1 cellular context compared by ENCODE assay signal in the genomic region with DNA sequence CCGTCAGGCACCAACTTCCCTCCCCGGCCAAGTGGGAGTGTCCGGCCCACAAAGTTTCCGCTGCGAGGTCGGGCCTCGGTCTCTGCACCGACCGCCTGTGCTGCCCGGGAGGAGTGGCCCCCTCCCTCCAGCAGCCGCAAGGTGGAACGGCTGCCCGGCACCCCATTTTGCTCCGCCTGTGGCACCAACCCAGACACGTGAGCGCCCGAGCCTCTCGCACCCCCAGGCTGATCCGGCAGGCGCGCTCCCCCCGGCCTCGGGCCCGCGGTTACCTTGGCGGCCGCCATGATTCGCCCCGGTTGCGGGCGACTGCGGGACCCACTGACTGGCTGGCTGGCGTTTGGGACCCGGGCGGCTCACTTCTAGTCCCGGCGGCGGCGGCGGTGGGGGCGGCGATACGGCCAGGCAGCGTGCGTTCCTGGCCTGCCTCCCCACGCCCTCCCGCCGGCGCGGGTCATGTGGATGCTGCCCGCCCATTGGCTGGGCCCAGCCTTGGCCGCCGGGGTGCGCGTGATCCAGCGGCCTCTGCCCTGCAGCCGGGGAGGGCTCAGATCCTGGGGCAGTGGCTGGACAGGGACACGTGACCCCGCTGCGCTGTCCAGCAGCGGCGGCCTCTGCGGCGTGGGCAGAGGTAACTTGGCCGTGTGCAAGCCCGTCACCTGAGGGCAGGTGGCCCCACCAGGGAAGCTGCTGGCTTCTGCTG.
A peak's percentile ranks its signal among the peaks of the same experiment; 100 is the strongest.
TF ChIP-seq lines count a peak whose summit lies in the region.

A gene with protein sequence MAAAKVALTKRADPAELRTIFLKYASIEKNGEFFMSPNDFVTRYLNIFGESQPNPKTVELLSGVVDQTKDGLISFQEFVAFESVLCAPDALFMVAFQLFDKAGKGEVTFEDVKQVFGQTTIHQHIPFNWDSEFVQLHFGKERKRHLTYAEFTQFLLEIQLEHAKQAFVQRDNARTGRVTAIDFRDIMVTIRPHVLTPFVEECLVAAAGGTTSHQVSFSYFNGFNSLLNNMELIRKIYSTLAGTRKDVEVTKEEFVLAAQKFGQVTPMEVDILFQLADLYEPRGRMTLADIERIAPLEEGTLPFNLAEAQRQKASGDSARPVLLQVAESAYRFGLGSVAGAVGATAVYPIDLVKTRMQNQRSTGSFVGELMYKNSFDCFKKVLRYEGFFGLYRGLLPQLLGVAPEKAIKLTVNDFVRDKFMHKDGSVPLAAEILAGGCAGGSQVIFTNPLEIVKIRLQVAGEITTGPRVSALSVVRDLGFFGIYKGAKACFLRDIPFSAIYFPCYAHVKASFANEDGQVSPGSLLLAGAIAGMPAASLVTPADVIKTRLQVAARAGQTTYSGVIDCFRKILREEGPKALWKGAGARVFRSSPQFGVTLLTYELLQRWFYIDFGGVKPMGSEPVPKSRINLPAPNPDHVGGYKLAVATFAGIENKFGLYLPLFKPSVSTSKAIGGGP (minus strand): TSS at position 429 of the 703 bp plus-strand sequence. CDS start 142 bp downstream, at position 287.

TF ChIP-seq in HepG2, 621 proteins besides CTCF, POLR2A, EP300 and RAD21 (continued from another document and continues in another):
- TF ChIP-seq HDAC2 (CRISPR knock-in tag; IDR thresholded peaks at IDR 0.05) (peak; percentile 95), ZNF660 (CRISPR knock-in tag; IDR thresholded peaks at IDR 0.05; ENCODE audit: borderline replicate concordance, low read depth) (peak; percentile 81; the same call in 1 of the 2 replicates), HIVEP1 (CRISPR knock-in tag; IDR thresholded peaks at IDR 0.05) (peak; percentile 64), KDM5A (IDR thresholded peaks at IDR 0.05; ENCODE audit: borderline replicate concordance, low read length) (no peak), ZFX (CRISPR knock-in tag; IDR thresholded peaks at IDR 0.05; ENCODE audit: low read depth) (peak; percentile 88), NCOA1 (CRISPR knock-in tag; IDR thresholded peaks at IDR 0.05) (peak; percentile 85; the same call in 1 of the 2 replicates), RCOR2 (CRISPR knock-in tag; IDR thresholded peaks at IDR 0.05) (peak; percentile 66), FOXK2 (IDR thresholded peaks at IDR 0.05) (no peak), ZNF337 (CRISPR knock-in tag; IDR thresholded peaks at IDR 0.05; ENCODE audit: borderline replicate concordance, low read depth) (peak; percentile 93), KLF15 (CRISPR knock-in tag; IDR thresholded peaks at IDR 0.05; ENCODE audit: borderline replicate concordance) (0 out of 2 replicates have a peak, but pooled peaks have one; percentile 85), HNRNPH1 (optimal IDR thresholded peaks at IDR 0.05; ENCODE audit: low read depth, low read length) (no peak), BCL6 (CRISPR knock-in tag; IDR thresholded peaks at IDR 0.05) (peak; percentile 82; the same call in 1 of the 2 replicates), TCF12 (IDR thresholded peaks at IDR 0.05) (no peak), TCF12 (CRISPR knock-in tag; IDR thresholded peaks at IDR 0.05) (0 out of 2 replicates have a peak, but pooled peaks have one; percentile 40), ZNF816 (CRISPR knock-in tag; IDR thresholded peaks at IDR 0.05; ENCODE audit: borderline replicate concordance) (peak; percentile 90; the same call in 1 of the 2 replicates), PHF21A (CRISPR knock-in tag; IDR thresholded peaks at IDR 0.05) (peak; percentile 82), ZSCAN20 (CRISPR knock-in tag; IDR thresholded peaks at IDR 0.05; ENCODE audit: borderline replicate concordance) (peak; percentile 13; the same call in 1 of the 2 replicates), SIN3B (IDR thresholded peaks at IDR 0.05; ENCODE audit: low read length) (no peak), SMARCE1 (IDR thresholded peaks at IDR 0.05; ENCODE audit: borderline replicate concordance) (no peak), ZNF451 (CRISPR knock-in tag; IDR thresholded peaks at IDR 0.05) (peak; percentile 96), NR3C1 (CRISPR knock-in tag; IDR thresholded peaks at IDR 0.05) (no peak), ZNF138 (CRISPR knock-in tag; IDR thresholded peaks at IDR 0.05; ENCODE audit: low read depth) (peak; percentile 61; the same call in 1 of the 2 replicates), FOXP1 (IDR thresholded peaks at IDR 0.05) (no peak), FOXP1 (CRISPR knock-in tag; IDR thresholded peaks at IDR 0.05) (0 out of 2 replicates have a peak, but pooled peaks have one; percentile 15), NFE2 (CRISPR knock-in tag; IDR thresholded peaks at IDR 0.05) (no peak), REL (CRISPR knock-in tag; conservative IDR thresholded peaks at IDR 0.05) (peak; percentile 86), THAP11 (CRISPR knock-in tag; IDR thresholded peaks at IDR 0.05) (peak; percentile 82), SATB2 (CRISPR knock-in tag; IDR thresholded peaks at IDR 0.05) (no peak), HMG20A (CRISPR knock-in tag; IDR thresholded peaks at IDR 0.05; ENCODE audit: borderline replicate concordance) (peak; percentile 80), ZNF598 (CRISPR knock-in tag; IDR thresholded peaks at IDR 0.05; ENCODE audit: borderline replicate concordance) (peak; percentile 56; the same call in 1 of the 2 replicates), HNRNPLL (IDR thresholded peaks at IDR 0.05; ENCODE audit: low read depth, low read length, poor library complexity, severe bottlenecking) (peak; percentile 79), ZNF891 (CRISPR knock-in tag; IDR thresholded peaks at IDR 0.05) (peak; percentile 90; the same call in 1 of the 2 replicates), SP2 (CRISPR knock-in tag; IDR thresholded peaks at IDR 0.05) (peak; percentile 63; the same call in 1 of the 2 replicates), KDM1A (CRISPR knock-in tag; IDR thresholded peaks at IDR 0.05) (no peak), PTBP1 (IDR thresholded peaks at IDR 0.05; ENCODE audit: low read depth, low read length, poor library complexity, severe bottlenecking) (peak; percentile 60), IRX3 (CRISPR knock-in tag; IDR thresholded peaks at IDR 0.05; ENCODE audit: borderline replicate concordance, low read depth) (peak; percentile 90)
- TF ChIP-seq, protein P1, sequence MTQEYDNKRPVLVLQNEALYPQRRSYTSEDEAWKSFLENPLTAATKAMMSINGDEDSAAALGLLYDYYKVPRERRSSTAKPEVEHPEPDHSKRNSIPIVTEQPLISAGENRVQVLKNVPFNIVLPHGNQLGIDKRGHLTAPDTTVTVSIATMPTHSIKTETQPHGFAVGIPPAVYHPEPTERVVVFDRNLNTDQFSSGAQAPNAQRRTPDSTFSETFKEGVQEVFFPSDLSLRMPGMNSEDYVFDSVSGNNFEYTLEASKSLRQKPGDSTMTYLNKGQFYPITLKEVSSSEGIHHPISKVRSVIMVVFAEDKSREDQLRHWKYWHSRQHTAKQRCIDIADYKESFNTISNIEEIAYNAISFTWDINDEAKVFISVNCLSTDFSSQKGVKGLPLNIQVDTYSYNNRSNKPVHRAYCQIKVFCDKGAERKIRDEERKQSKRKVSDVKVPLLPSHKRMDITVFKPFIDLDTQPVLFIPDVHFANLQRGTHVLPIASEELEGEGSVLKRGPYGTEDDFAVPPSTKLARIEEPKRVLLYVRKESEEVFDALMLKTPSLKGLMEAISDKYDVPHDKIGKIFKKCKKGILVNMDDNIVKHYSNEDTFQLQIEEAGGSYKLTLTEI (CRISPR knock-in tag; conservative IDR thresholded peaks at IDR 0.05) = no peak
- TF ChIP-seq, protein P2, sequence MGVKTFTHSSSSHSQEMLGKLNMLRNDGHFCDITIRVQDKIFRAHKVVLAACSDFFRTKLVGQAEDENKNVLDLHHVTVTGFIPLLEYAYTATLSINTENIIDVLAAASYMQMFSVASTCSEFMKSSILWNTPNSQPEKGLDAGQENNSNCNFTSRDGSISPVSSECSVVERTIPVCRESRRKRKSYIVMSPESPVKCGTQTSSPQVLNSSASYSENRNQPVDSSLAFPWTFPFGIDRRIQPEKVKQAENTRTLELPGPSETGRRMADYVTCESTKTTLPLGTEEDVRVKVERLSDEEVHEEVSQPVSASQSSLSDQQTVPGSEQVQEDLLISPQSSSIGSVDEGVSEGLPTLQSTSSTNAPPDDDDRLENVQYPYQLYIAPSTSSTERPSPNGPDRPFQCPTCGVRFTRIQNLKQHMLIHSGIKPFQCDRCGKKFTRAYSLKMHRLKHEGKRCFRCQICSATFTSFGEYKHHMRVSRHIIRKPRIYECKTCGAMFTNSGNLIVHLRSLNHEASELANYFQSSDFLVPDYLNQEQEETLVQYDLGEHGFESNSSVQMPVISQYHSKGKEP (CRISPR knock-in tag; IDR thresholded peaks at IDR 0.05) = peak; percentile 93; the same call in 1 of the 2 replicates
- TF ChIP-seq, protein P3, sequence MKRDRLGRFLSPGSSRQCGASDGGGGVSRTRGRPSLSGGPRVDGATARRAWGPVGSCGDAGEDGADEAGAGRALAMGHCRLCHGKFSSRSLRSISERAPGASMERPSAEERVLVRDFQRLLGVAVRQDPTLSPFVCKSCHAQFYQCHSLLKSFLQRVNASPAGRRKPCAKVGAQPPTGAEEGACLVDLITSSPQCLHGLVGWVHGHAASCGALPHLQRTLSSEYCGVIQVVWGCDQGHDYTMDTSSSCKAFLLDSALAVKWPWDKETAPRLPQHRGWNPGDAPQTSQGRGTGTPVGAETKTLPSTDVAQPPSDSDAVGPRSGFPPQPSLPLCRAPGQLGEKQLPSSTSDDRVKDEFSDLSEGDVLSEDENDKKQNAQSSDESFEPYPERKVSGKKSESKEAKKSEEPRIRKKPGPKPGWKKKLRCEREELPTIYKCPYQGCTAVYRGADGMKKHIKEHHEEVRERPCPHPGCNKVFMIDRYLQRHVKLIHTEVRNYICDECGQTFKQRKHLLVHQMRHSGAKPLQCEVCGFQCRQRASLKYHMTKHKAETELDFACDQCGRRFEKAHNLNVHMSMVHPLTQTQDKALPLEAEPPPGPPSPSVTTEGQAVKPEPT (CRISPR knock-in tag; IDR thresholded peaks at IDR 0.05; ENCODE audit: low read depth) = peak; percentile 96
- TF ChIP-seq, protein P4, sequence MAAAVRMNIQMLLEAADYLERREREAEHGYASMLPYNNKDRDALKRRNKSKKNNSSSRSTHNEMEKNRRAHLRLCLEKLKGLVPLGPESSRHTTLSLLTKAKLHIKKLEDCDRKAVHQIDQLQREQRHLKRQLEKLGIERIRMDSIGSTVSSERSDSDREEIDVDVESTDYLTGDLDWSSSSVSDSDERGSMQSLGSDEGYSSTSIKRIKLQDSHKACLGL (CRISPR knock-in tag; IDR thresholded peaks at IDR 0.05) = peak; percentile 91
- TF ChIP-seq, protein P5, sequence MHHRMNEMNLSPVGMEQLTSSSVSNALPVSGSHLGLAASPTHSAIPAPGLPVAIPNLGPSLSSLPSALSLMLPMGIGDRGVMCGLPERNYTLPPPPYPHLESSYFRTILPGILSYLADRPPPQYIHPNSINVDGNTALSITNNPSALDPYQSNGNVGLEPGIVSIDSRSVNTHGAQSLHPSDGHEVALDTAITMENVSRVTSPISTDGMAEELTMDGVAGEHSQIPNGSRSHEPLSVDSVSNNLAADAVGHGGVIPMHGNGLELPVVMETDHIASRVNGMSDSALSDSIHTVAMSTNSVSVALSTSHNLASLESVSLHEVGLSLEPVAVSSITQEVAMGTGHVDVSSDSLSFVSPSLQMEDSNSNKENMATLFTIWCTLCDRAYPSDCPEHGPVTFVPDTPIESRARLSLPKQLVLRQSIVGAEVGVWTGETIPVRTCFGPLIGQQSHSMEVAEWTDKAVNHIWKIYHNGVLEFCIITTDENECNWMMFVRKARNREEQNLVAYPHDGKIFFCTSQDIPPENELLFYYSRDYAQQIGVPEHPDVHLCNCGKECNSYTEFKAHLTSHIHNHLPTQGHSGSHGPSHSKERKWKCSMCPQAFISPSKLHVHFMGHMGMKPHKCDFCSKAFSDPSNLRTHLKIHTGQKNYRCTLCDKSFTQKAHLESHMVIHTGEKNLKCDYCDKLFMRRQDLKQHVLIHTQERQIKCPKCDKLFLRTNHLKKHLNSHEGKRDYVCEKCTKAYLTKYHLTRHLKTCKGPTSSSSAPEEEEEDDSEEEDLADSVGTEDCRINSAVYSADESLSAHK (CRISPR knock-in tag; IDR thresholded peaks at IDR 0.05; ENCODE audit: borderline replicate concordance) = 0 out of 2 replicates have a peak, but pooled peaks have one; percentile 73
- TF ChIP-seq, protein P6, sequence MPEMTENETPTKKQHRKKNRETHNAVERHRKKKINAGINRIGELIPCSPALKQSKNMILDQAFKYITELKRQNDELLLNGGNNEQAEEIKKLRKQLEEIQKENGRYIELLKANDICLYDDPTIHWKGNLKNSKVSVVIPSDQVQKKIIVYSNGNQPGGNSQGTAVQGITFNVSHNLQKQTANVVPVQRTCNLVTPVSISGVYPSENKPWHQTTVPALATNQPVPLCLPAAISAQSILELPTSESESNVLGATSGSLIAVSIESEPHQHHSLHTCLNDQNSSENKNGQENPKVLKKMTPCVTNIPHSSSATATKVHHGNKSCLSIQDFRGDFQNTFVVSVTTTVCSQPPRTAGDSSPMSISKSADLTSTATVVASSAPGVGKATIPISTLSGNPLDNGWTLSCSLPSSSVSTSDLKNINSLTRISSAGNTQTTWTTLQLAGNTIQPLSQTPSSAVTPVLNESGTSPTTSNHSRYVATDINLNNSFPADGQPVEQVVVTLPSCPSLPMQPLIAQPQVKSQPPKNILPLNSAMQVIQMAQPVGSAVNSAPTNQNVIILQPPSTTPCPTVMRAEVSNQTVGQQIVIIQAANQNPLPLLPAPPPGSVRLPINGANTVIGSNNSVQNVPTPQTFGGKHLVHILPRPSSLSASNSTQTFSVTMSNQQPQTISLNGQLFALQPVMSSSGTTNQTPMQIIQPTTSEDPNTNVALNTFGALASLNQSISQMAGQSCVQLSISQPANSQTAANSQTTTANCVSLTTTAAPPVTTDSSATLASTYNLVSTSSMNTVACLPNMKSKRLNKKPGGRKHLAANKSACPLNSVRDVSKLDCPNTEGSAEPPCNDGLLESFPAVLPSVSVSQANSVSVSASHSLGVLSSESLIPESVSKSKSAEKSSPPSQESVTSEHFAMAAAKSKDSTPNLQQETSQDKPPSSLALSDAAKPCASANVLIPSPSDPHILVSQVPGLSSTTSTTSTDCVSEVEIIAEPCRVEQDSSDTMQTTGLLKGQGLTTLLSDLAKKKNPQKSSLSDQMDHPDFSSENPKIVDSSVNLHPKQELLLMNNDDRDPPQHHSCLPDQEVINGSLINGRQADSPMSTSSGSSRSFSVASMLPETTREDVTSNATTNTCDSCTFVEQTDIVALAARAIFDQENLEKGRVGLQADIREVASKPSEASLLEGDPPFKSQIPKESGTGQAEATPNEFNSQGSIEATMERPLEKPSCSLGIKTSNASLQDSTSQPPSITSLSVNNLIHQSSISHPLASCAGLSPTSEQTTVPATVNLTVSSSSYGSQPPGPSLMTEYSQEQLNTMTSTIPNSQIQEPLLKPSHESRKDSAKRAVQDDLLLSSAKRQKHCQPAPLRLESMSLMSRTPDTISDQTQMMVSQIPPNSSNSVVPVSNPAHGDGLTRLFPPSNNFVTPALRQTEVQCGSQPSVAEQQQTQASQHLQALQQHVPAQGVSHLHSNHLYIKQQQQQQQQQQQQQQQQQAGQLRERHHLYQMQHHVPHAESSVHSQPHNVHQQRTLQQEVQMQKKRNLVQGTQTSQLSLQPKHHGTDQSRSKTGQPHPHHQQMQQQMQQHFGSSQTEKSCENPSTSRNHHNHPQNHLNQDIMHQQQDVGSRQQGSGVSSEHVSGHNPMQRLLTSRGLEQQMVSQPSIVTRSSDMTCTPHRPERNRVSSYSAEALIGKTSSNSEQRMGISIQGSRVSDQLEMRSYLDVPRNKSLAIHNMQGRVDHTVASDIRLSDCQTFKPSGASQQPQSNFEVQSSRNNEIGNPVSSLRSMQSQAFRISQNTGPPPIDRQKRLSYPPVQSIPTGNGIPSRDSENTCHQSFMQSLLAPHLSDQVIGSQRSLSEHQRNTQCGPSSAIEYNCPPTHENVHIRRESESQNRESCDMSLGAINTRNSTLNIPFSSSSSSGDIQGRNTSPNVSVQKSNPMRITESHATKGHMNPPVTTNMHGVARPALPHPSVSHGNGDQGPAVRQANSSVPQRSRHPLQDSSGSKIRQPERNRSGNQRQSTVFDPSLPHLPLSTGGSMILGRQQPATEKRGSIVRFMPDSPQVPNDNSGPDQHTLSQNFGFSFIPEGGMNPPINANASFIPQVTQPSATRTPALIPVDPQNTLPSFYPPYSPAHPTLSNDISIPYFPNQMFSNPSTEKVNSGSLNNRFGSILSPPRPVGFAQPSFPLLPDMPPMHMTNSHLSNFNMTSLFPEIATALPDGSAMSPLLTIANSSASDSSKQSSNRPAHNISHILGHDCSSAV (CRISPR knock-in tag; IDR thresholded peaks at IDR 0.05; ENCODE audit: borderline replicate concordance) = peak; percentile 95; the same call in 1 of the 2 replicates
